ENCODE assay signal across 8 cellular contexts in the genomic region with DNA sequence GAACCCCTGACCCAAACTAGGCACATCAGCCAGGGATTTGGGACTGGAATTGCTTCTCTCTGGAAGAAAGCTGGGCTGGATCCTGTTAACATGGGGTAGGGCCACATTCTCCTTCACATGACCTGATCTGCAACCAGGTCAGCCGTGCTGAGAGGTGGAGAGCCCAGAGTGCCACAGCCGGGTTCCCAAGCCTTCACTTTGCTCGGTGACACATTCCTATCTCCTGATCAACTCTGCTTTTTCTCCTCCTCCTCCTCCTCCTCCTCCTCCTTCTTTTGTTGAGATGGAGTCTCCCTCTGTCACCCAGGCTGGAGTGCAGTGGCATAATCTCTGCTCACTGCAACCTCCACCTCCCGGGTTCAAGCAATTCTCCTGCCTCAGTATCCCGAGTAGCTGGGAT. TPM values are rescaled to one million over a fixed set of nuclear protein-coding genes. Genes with fewer than 3 reads are reported as not detected.
DNase-seq lines count a peak whose midpoint lies in the region; ATAC-seq, FAIRE-seq and TF ChIP-seq lines count a peak whose summit lies in the region.
"Not testable (repeated sequence)": the region's sequence is repeated elsewhere in the genome, so short reads cannot be mapped to it uniquely, and the experiment has no call there.

No MANE protein-coding gene starts in this region.

- not testable (repeated sequence) for H3F3A ChIP-seq in SK-N-SH (replicated peaks; ENCODE audit: insufficient read depth); smooth muscle cell (ENCODE audit: low read depth)

- not testable (repeated sequence) for H3K27me3 ChIP-seq in CD8-positive, alpha-beta memory T cell (ENCODE audit: insufficient read depth, low read length, poor library complexity, severe bottlenecking); SK-N-SH (ENCODE audit: insufficient read depth); K562 (ENCODE audit: control insufficient read depth in 2 of 2, insufficient read depth in 2 of 2, low read length in 2 of 2); hepatocyte; mesenchymal stem cell (ENCODE audit: control insufficient read depth in 1 of 2, insufficient read depth in 1 of 2, low read length in 2 of 2); smooth muscle cell (ENCODE audit: low read depth); thyroid gland

- not testable (repeated sequence) for H3K23ac ChIP-seq in mesenchymal stem cell (ENCODE audit: low read length in 2 of 2)

- peak overlapping the region; percentile 24; the same call in 1 of the 2 replicates for H3K4me2 ChIP-seq in SK-N-SH
- peak overlapping the region; percentile 69 for H3K4me2 ChIP-seq in K562 (ENCODE audit: insufficient read depth, low read length)
- H3K4me2 ChIP-seq in hepatocyte; mesenchymal stem cell (ENCODE audit: low read length, poor library complexity, severe bottlenecking): not testable (repeated sequence)
- peak overlapping the region; percentile 4 for H3K4me2 ChIP-seq in smooth muscle cell

- not testable (repeated sequence) for TF ChIP-seq RAD21 in SK-N-SH (IDR thresholded peaks at IDR 0.05; ENCODE audit: low read length); K562 (CRISPR knock-in tag; conservative IDR thresholded peaks at IDR 0.05 in 1 of 2, IDR thresholded peaks at IDR 0.05 in 1 of 2)

- not testable (repeated sequence) for H4K20me1 ChIP-seq in SK-N-SH (ENCODE audit: insufficient read depth); K562 (replicated peaks; ENCODE audit: control insufficient read depth, insufficient read depth, low read length); hepatocyte (ENCODE audit: insufficient read depth, poor library complexity, severe bottlenecking); smooth muscle cell (ENCODE audit: low read depth)

- CTCF ChIA-PET in CD8-positive, alpha-beta memory T cell (lab: Charles Lee): interaction anchor here (1.7 to 8.3 kb wide), 3 partner anchors 18 to 182 kb away, joined by 6 to 38 read pairs (median 9); partner anchors contain the start of gene NRTN
- CTCF ChIA-PET in SK-N-SH (lab: Yijun Ruan, JAX): interaction anchor here (1.1 to 12.1 kb wide), 10 partner anchors 11 to 182 kb away, joined by 3 to 448 read pairs (median 16); no protein-coding TSS in a partner anchor
- CTCF ChIA-PET in K562 (lab: Yijun Ruan, JAX; ENCODE audit: low intra/inter-chr PET ratio): not testable (repeated sequence)

- H2AFZ ChIP-seq in SK-N-SH (ENCODE audit: low read depth); hepatocyte; mesenchymal stem cell (ENCODE audit: low read depth, low read length); smooth muscle cell (ENCODE audit: low read depth): not testable (repeated sequence)
- H2AFZ ChIP-seq in K562 (ENCODE audit: low read depth, low read length): peak overlapping the region; percentile 89

- H3K27ac Mint-ChIP-seq in CD8-positive, alpha-beta memory T cell: not testable (repeated sequence)

- not testable (repeated sequence) for H3K4me3 ChIP-seq in CD8-positive, alpha-beta memory T cell (ENCODE audit: low read length); SK-N-SH (ENCODE audit: low read depth in 2 of 2, low read length in 1 of 2); K562; hepatocyte; mesenchymal stem cell (ENCODE audit: insufficient read depth in 1 of 2, low read depth in 1 of 2, low read length in 2 of 2); smooth muscle cell; thyroid gland (replicated peaks in 1 of 3)

- BruUV-seq in K562 (replicated peaks; lab: Mats Ljungman, UMichigan): not testable (repeated sequence)

- TF ChIP-seq CTCF in SK-N-SH (IDR thresholded peaks at IDR 0.05); K562 (IDR thresholded peaks at IDR 0.05 in 2 of 3, conservative IDR thresholded peaks at IDR 0.05 in 1 of 3; ENCODE audit: insufficient read depth in 2 of 3, low read depth in 1 of 3, low read length in 3 of 3); hepatocyte (IDR thresholded peaks at IDR 0.05; ENCODE audit: poor library complexity); smooth muscle cell (IDR thresholded peaks at IDR 0.05; ENCODE audit: borderline replicate concordance, insufficient read depth, poor library complexity, severe bottlenecking); thyroid gland (IDR thresholded peaks at IDR 0.05): not testable (repeated sequence)

- peak overlapping the region in 1 of 2 experiments; percentile 32 for H3K4ac ChIP-seq in mesenchymal stem cell (ENCODE audit: low read depth in 1 of 2, low read length in 2 of 2)

- not testable (repeated sequence) for H2BK15ac ChIP-seq in mesenchymal stem cell (ENCODE audit: low read depth, poor library complexity, severe bottlenecking)

- not testable (repeated sequence) for H3K79me2 ChIP-seq in SK-N-SH (ENCODE audit: insufficient read depth); K562 (ENCODE audit: control insufficient read depth, insufficient read depth, low read length); hepatocyte; smooth muscle cell (ENCODE audit: low read depth)

- intact Hi-C loops in K562 (cut with micrococcal nuclease): loop anchor here (2.0 to 10.0 kb wide), 2 partner anchors 139 to 181 kb away; partner anchors contain the start of gene NRTN
- intact Hi-C loops in thyroid gland (cut with DNase I): loop anchor here (5.0 kb wide), 1 partner anchor 36 kb away; no protein-coding TSS in a partner anchor

- H3K27me3 Mint-ChIP-seq in CD8-positive, alpha-beta memory T cell: not testable (repeated sequence)

- POLR2A ChIA-PET in CD8-positive, alpha-beta memory T cell (lab: Charles Lee); SK-N-SH (lab: Yijun Ruan, JAX): not testable (repeated sequence)
- POLR2A ChIA-PET in K562 (lab: Yijun Ruan, JAX): interaction anchor here (0.6 to 0.9 kb wide), 2 partner anchors 37 to 107 kb away, joined by 3 read pairs; no protein-coding TSS in a partner anchor

- not testable (repeated sequence) for H2AK5ac ChIP-seq in mesenchymal stem cell (ENCODE audit: low read length, severe bottlenecking)

- H4K8ac ChIP-seq in mesenchymal stem cell (ENCODE audit: low read length): not testable (repeated sequence)

- not testable (repeated sequence) for H3K9me3 ChIP-seq in CD8-positive, alpha-beta memory T cell (ENCODE audit: low read length); KOPT-K1 (ENCODE audit: insufficient read depth, low read length, poor library complexity, severe bottlenecking); SK-N-SH; K562 (replicated peaks; ENCODE audit: control insufficient read depth, insufficient read depth, low read depth, low read length); hepatocyte (ENCODE audit: low read depth); mesenchymal stem cell (ENCODE audit: control insufficient read depth, low read length); smooth muscle cell (replicated peaks; ENCODE audit: low read depth); thyroid gland

- H2BK120ac ChIP-seq in mesenchymal stem cell (ENCODE audit: low read depth, low read length): not testable (repeated sequence)

- TF ChIP-seq EP300 in SK-N-SH (IDR thresholded peaks at IDR 0.05; ENCODE audit: borderline replicate concordance in 1 of 2, low read depth in 1 of 2, low read length in 1 of 2); K562 (IDR thresholded peaks at IDR 0.05; ENCODE audit: low read length): not testable (repeated sequence)

- not testable (repeated sequence) for H3K36me3 ChIP-seq in CD8-positive, alpha-beta memory T cell (ENCODE audit: insufficient read depth, low read length); KOPT-K1 (ENCODE audit: insufficient read depth, low read length); SK-N-SH (replicated peaks in 1 of 2; ENCODE audit: control insufficient read depth in 1 of 2, insufficient read depth in 2 of 2, low read length in 1 of 2); K562 (ENCODE audit: control insufficient read depth, insufficient read depth, low read length); hepatocyte (replicated peaks; ENCODE audit: insufficient read depth, low read depth); mesenchymal stem cell (ENCODE audit: control insufficient read depth in 1 of 2, insufficient read depth in 2 of 2, low read depth in 1 of 2, low read length in 2 of 2); smooth muscle cell (ENCODE audit: low read depth); thyroid gland

- peaks cover 17% of the 10 kb centered on the region for H3K4me1 ChIP-seq in CD8-positive, alpha-beta memory T cell (ENCODE audit: insufficient read depth, low read length)
- not testable (repeated sequence) for H3K4me1 ChIP-seq in SK-N-SH (ENCODE audit: control insufficient read depth in 1 of 2, insufficient read depth in 2 of 2, low read depth in 1 of 2, low read length in 1 of 2); hepatocyte (ENCODE audit: insufficient read depth); smooth muscle cell (ENCODE audit: low read depth)
- peaks cover 44% of the 10 kb centered on the region in 2 experiments for H3K4me1 ChIP-seq in K562 (replicated peaks in 1 of 2; ENCODE audit: control insufficient read depth in 2 of 2, insufficient read depth in 2 of 2, low read length in 2 of 2)
- peaks cover 15% of the 10 kb centered on the region for H3K4me1 ChIP-seq in mesenchymal stem cell (ENCODE audit: control insufficient read depth, insufficient read depth, low read depth, low read length)
- H3K4me1 ChIP-seq in thyroid gland: peaks cover 10 to 34% of the 10 kb centered on the region in 2 donors

- not testable (repeated sequence) for H3K79me1 ChIP-seq in mesenchymal stem cell (replicated peaks; ENCODE audit: low read length, poor library complexity, severe bottlenecking)

- TF ChIP-seq POLR2A in K562 (conservative IDR thresholded peaks at IDR 0.05); thyroid gland (IDR thresholded peaks at IDR 0.05): not testable (repeated sequence)

- not testable (repeated sequence) for H3K18ac ChIP-seq in mesenchymal stem cell (ENCODE audit: low read depth in 1 of 2, low read length in 2 of 2)

- H2BK5ac ChIP-seq in mesenchymal stem cell (ENCODE audit: low read depth, low read length, poor library complexity, severe bottlenecking): not testable (repeated sequence)

- H3K4me1 Mint-ChIP-seq in CD8-positive, alpha-beta memory T cell: peaks cover 21 to 27% (median 25%) of the 10 kb centered on the region in 3 donors

- H4K91ac ChIP-seq in mesenchymal stem cell (ENCODE audit: low read length): not testable (repeated sequence)

- not testable (repeated sequence) for FAIRE-seq in K562 (lab: Jason Lieb, UNC)

- not testable (repeated sequence) for DNase-seq in CD8-positive, alpha-beta memory T cell; SK-N-SH; hepatocyte (ENCODE audit: low spot score); mesenchymal stem cell; smooth muscle cell (lab: John Stamatoyannopoulos, UW; ENCODE audit: unreplicated experiment)
- DNase-seq in K562 (ENCODE audit: extremely low read depth in 1 of 4, low spot score in 3 of 4): peak in 1 of 4 experiments; percentile 23
- DNase-seq in thyroid gland: peak in 1 of 2 donors; percentile 30

- not testable (repeated sequence) for H3K14ac ChIP-seq in mesenchymal stem cell (ENCODE audit: low read length in 2 of 2)

- H3K9me1 ChIP-seq in K562 (ENCODE audit: control insufficient read depth, insufficient read depth, low read length): not testable (repeated sequence)

- H3K9ac ChIP-seq in SK-N-SH; smooth muscle cell (ENCODE audit: low read depth): not testable (repeated sequence)
- H3K9ac ChIP-seq in K562 (ENCODE audit: insufficient read depth in 1 of 2, low read depth in 2 of 2, low read length in 2 of 2) (peak overlapping the region; percentile 2 to 52; a peak in 3 of 4 replicates), mesenchymal stem cell (ENCODE audit: low read length) (peak overlapping the region; percentile 38)

- WGBS in SK-N-SH (ENCODE audit: low lambda C conversion rate): 94% methylated on average over 5 of the region's 5 CpGs
- WGBS in K562 (ENCODE audit: insufficient coverage, low coverage, missing lambda C conversion rate): 19% methylated on average over 5 of the region's 5 CpGs
- WGBS in hepatocyte (ENCODE audit: low lambda C conversion rate, missing lambda C conversion rate): 89% methylated on average over 5 of the region's 5 CpGs
- WGBS in mesenchymal stem cell: 79% methylated on average over 5 of the region's 5 CpGs
- WGBS in smooth muscle cell (ENCODE audit: low lambda C conversion rate): 87% methylated on average over 5 of the region's 5 CpGs
- WGBS in thyroid gland, 2 donors: 69 to 76% methylated on average over 5 of the region's 5 CpGs

- not testable (repeated sequence) for H2BK12ac ChIP-seq in mesenchymal stem cell (ENCODE audit: low read length in 2 of 2)

- not testable (repeated sequence) for H3K9me2 ChIP-seq in SK-N-SH; hepatocyte (replicated peaks; ENCODE audit: insufficient read depth)

- H3K36me3 Mint-ChIP-seq in CD8-positive, alpha-beta memory T cell: not testable (repeated sequence)

- not testable (repeated sequence) for H3K9me3 Mint-ChIP-seq in CD8-positive, alpha-beta memory T cell

- H3K4me3 Mint-ChIP-seq in CD8-positive, alpha-beta memory T cell: not testable (repeated sequence)

- ATAC-seq in K562: not testable (repeated sequence)

- H3K27ac ChIP-seq in CD8-positive, alpha-beta memory T cell (ENCODE audit: low read depth, low read length): peak overlapping the region; percentile 27
- H3K27ac ChIP-seq in KOPT-K1 (ENCODE audit: low read depth, low read length, poor library complexity, severe bottlenecking) (peak overlapping the region; percentile 90), SK-N-SH (ENCODE audit: low read depth in 2 of 2, low read length in 1 of 2) (peak overlapping the region in 1 of 2 experiments; percentile 33; a peak in 1 of 4 replicates), K562 (ENCODE audit: extremely low read depth, low read depth, low read length) (peak overlapping the region; percentile 87), hepatocyte (peak overlapping the region; percentile 79), mesenchymal stem cell (ENCODE audit: low read length, poor library complexity, severe bottlenecking) (peak overlapping the region; percentile 9), thyroid gland (peak overlapping the region; percentile 91 to 96 (median 94))
- H3K27ac ChIP-seq in smooth muscle cell (ENCODE audit: low read depth): not testable (repeated sequence)

- in situ Hi-C loops in K562 (cut with MboI): not testable (repeated sequence)

RNA-seq across cellular contexts. Expression of gene RANBP3, which starts 7.9 kb away (rescaled TPM):
- 10 to 100 TPM; 94.8 to 97.6 TPM for total RNA-seq in CD8-positive, alpha-beta memory T cell
- 9.7 TPM for polyA plus RNA-seq in CD8-positive, alpha-beta memory T cell
- polyA plus RNA-seq in SK-N-SH (2012; rRNA removed): 71.8 and 84.0 TPM in 2 replicates
- polyA plus RNA-seq in SK-N-SH (2012; cell fraction: cytosol; rRNA removed): 38.5 and 46.3 TPM in 2 replicates
- polyA plus RNA-seq in SK-N-SH (2012; cell fraction: nucleus; rRNA removed): 102 and 210 TPM in 2 replicates
- total RNA-seq in K562 (2011; cell fraction: chromatin; rRNA removed; ENCODE audit: low replicate concordance): 101 and 160 TPM in 2 replicates
- 112 and 117 TPM in 2 replicates for total RNA-seq in K562 (2011; cell fraction: nucleolus; rRNA removed)
- 92.0 and 98.2 TPM in 2 replicates for total RNA-seq in K562 (2011; cell fraction: nucleoplasm; rRNA removed)
- 63.2 and 82.2 TPM in 2 replicates for total RNA-seq in K562 (2014; rRNA removed)
- total RNA-seq in K562 (2014; rRNA removed; fragmentation: Illumina TruSeq; extraction: Trizol): 42.0 and 48.5 TPM in 2 replicates
- total RNA-seq in K562 (2015; rRNA removed; fragmentation: Illumina TruSeq; extraction: Trizol): 54.4 and 66.7 TPM in 2 replicates
- total RNA-seq in K562 (2021): 63.1 and 70.3 TPM in 2 replicates
- polyA plus RNA-seq in K562 (2011; rRNA removed): 46.6 and 57.6 TPM in 2 replicates
- polyA plus RNA-seq in K562 (2011; cell fraction: cytosol; rRNA removed): 70.4 and 122 TPM in 2 replicates
- 84.9 and 193 TPM in 2 replicates for polyA plus RNA-seq in K562 (2011; cell fraction: nucleus; rRNA removed)
- polyA plus RNA-seq in K562 (2012): 65.4 and 79.1 TPM in 2 replicates
- 68.9 and 81.9 TPM in 2 replicates for polyA plus RNA-seq in K562 (2014; fragmentation: Illumina TruSeq; extraction: Trizol)
- 1 to 10 TPM in 1 of 2 experiments, under 1 TPM in 1; 0.90 to 1.8 TPM for polyA plus RNA-seq in K562 (2014; fragmentation: Nextera tagmentation; extraction: Ambion mirVana)
- 84.7 and 95.1 TPM in 2 replicates for polyA plus RNA-seq in K562 (2014; rRNA removed)
- polyA minus RNA-seq in K562 (2011; rRNA and poly(A)+ RNA removed): 29.0 and 45.3 TPM in 2 replicates
- 53.6 and 66.7 TPM in 2 replicates for polyA minus RNA-seq in K562 (2011; cell fraction: cytosol; rRNA and poly(A)+ RNA removed)
- polyA minus RNA-seq in K562 (2011; cell fraction: nucleus; rRNA and poly(A)+ RNA removed): 32.7 and 38.9 TPM in 2 replicates
- 51.0 and 78.1 TPM in 2 replicates for total RNA-seq in hepatocyte
- 10.4 and 16.4 TPM in 2 replicates for polyA plus RNA-seq in hepatocyte
- 80.2 TPM for polyA plus RNA-seq in mesenchymal stem cell (2013, experiment 1 of 2)
- 75.1 TPM for polyA plus RNA-seq in mesenchymal stem cell (2013, experiment 2 of 2)
- 45.3 and 65.8 TPM in 2 replicates for total RNA-seq in smooth muscle cell
- polyA plus RNA-seq in smooth muscle cell: 11.7 and 13.4 TPM in 2 replicates
- 100 to 1,000 TPM in 1 of 4 donors, 10 to 100 TPM in 3; 57.8 to 148 (median 82.7) TPM for total RNA-seq in thyroid gland
